8 cellular contexts compared by ENCODE assay signal in genomic region chr3:196712514-196713413, GRCh38. TPM values are rescaled to one million over a fixed set of nuclear protein-coding genes. Genes with fewer than 3 reads are reported as not detected.
DNase-seq lines count a peak whose midpoint lies in the region; ATAC-seq and TF ChIP-seq lines count a peak whose summit lies in the region.

No MANE protein-coding gene starts in this region.

- H3K27ac ChIP-seq in ovary, result peak overlapping the region; percentile 84 to 89
- H3K27ac ChIP-seq in thyroid gland, result peak overlapping the region; percentile 83 to 88 (median 84)

- peak; percentile 48 for ATAC-seq in HG02938 (IDR thresholded peaks at IDR 0.05; ENCODE audit: unreplicated experiment)

- no peaks in the 10 kb centered on the region for H3K27me3 Mint-ChIP-seq in glutamatergic neuron (ENCODE audit: unreplicated experiment)

- WGBS in ovary, 3 donors, result 3 to 7% (median 6%) methylated on average over 33 to 64 of the region's 64 CpGs
- 31 to 34% methylated on average over 11 to 12 of the region's 64 CpGs for WGBS in thyroid gland, 2 donors

- H3K4me1 ChIP-seq in ovary (ENCODE audit: insufficient read depth) (peaks cover 6% of the 10 kb centered on the region), thyroid gland (peaks cover 12 to 13% of the 10 kb centered on the region in 2 donors)

- TF ChIP-seq CTCF in glutamatergic neuron (IDR thresholded peaks at IDR 0.05; ENCODE audit: partially characterized antibody, unreplicated experiment) (no peak), ovary (IDR thresholded peaks at IDR 0.05) (no peak), thyroid gland (IDR thresholded peaks at IDR 0.05) (peak in 1 of 6 experiments; percentile 9)

- H3K27me3 ChIP-seq in ovary, result no peaks in the 10 kb centered on the region
- no peaks in the 10 kb centered on the region for H3K27me3 ChIP-seq in thyroid gland

- TF ChIP-seq EP300 in ovary (IDR thresholded peaks at IDR 0.05), result no peak

- no peaks in the 10 kb centered on the region for H3K36me3 Mint-ChIP-seq in glutamatergic neuron (ENCODE audit: unreplicated experiment)

- no peaks in the 10 kb centered on the region for H3K9me3 Mint-ChIP-seq in glutamatergic neuron (ENCODE audit: unreplicated experiment)

- TF ChIP-seq POLR2A in ovary (IDR thresholded peaks at IDR 0.05) (no peak), thyroid gland (IDR thresholded peaks at IDR 0.05) (no peak)

- no peaks in the 10 kb centered on the region for H3K36me3 ChIP-seq in ovary
- no peaks in the 10 kb centered on the region for H3K36me3 ChIP-seq in thyroid gland

- peak overlapping the region; percentile 84 for H3K4me3 Mint-ChIP-seq in glutamatergic neuron (ENCODE audit: unreplicated experiment)

- H3K4me3 ChIP-seq in ovary, result peak overlapping the region; percentile 80
- H3K4me3 ChIP-seq in thyroid gland (replicated peaks in 1 of 3), result peak overlapping the region; percentile 55 to 83 (median 76)

- peaks cover 5% of the 10 kb centered on the region for H3K4me1 Mint-ChIP-seq in glutamatergic neuron (ENCODE audit: low read depth, unreplicated experiment)

- H3K27ac Mint-ChIP-seq in glutamatergic neuron (ENCODE audit: unreplicated experiment), result no peak overlapping the region

- intact Hi-C loops in ovary (cut with DNase I) (no loop called here), thyroid gland (cut with DNase I) (no loop called here)

- DNase-seq in activated CD8-positive, alpha-beta memory T cell treated with anti-CD3 and anti-CD28 coated beads for 1 hour (ENCODE audit: extremely low read depth in 1 of 2, low read depth in 1 of 2), result peak; percentile 27 to 52
- no peak for DNase-seq in activated CD8-positive, alpha-beta memory T cell treated with anti-CD3 and anti-CD28 coated beads, Interleukin-2, amount 50 U/mL, for 48 hours
- DNase-seq in NOMO-1 (lab: John Stamatoyannopoulos, UW; ENCODE audit: unreplicated experiment in 2 of 2) (peak; percentile 62 to 83), glutamatergic neuron (no peak), ovary (peak; percentile 72 to 86 (median 77)), thyroid gland (peak; percentile 66 to 72)
- peak; percentile 47 for DNase-seq in activated gamma-delta T cell treated with anti-CD3 and anti-CD28 coated beads, Interleukin-2, amount 50 U/mL, for 16 hours (ENCODE audit: low read depth)

- H3K9me3 ChIP-seq in ovary, result no peaks in the 10 kb centered on the region
- no peaks in the 10 kb centered on the region for H3K9me3 ChIP-seq in thyroid gland

RNA-seq across cellular contexts. Expression of gene PIGX, which starts 0.6 kb away (rescaled TPM):
- total RNA-seq in glutamatergic neuron (ENCODE audit: unreplicated experiment) (20.1 TPM), ovary (10 to 100 TPM in 6 of 7 donors, 1 to 10 TPM in 1; 9.4 to 21.5 (median 17.8) TPM), thyroid gland (10 to 100 TPM; 23.1 to 40.6 (median 31.3) TPM)
- 10 to 100 TPM; 10.5 to 22.4 TPM for polyA plus RNA-seq in ovary

RNA-seq across cellular contexts. Expression of gene CEP19, which starts 0.7 kb away (rescaled TPM):
- total RNA-seq in glutamatergic neuron (ENCODE audit: unreplicated experiment) (3.3 TPM), ovary (1 to 10 TPM in 6 of 7 donors, under 1 TPM in 1; 0.83 to 2.8 (median 1.6) TPM), thyroid gland (1 to 10 TPM; 1.2 to 5.2 (median 3.8) TPM)
- polyA plus RNA-seq in ovary, result 1 to 10 TPM; 2.0 to 4.8 TPM

RNA-seq across cellular contexts. Expression of gene PAK2, which starts 26.9 kb away (rescaled TPM):
- total RNA-seq in glutamatergic neuron (ENCODE audit: unreplicated experiment), result 128 TPM
- total RNA-seq in ovary, result 10 to 100 TPM; 24.2 to 57.3 (median 44.2) TPM
- polyA plus RNA-seq in ovary, result 10 to 100 TPM; 17.0 to 59.5 TPM
- total RNA-seq in thyroid gland, result 10 to 100 TPM; 29.9 to 43.8 (median 39.0) TPM

Comparison
In these comparisons a context has a peak if more than half of its experiments do, and no peak if none do; other contexts are left out.
1. DNase-seq: peak in activated CD8-positive, alpha-beta memory T cell treated with anti-CD3 and anti-CD28 coated beads for 1 hour (2 of 2), NOMO-1 (2 of 2), activated gamma-delta T cell treated with anti-CD3 and anti-CD28 coated beads, Interleukin-2, amount 50 U/mL, for 16 hours (single experiment), ovary (5 of 5) and thyroid gland (2 of 2); none in activated CD8-positive, alpha-beta memory T cell treated with anti-CD3 and anti-CD28 coated beads, Interleukin-2, amount 50 U/mL, for 48 hours (single experiment) and glutamatergic neuron (single experiment).